21 cellular contexts compared by ENCODE assay signal in the genomic region with DNA sequence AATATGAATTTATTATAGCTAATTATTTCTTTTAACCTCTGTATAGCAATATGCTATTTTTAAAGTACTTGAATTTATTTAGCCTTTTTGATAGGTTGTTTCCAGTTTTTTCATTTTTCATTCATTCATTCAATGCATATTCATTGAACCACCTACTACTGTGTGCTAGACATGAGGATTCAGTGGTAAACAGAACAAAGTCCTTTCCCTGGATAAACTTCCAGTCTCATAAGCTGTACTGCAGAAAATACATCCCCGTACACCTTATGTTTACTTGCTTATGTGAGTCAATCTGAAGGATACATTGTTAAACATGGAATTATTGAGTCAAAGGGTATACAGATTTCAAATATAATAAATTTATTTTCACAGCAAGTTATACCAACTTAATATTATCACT. TPM values are rescaled to one million over a fixed set of nuclear protein-coding genes. Genes with fewer than 3 reads are reported as not detected.
DNase-seq lines count a peak whose midpoint lies in the region; ATAC-seq, FAIRE-seq and TF ChIP-seq lines count a peak whose summit lies in the region.
"Had no signal": no experiment of that assay in that cellular context is flagged by ENCODE, and none has a peak within 500 bp of the region (broad histone marks: within the 10 kb centered on the region; RNA-seq: fewer than 3 reads in every experiment).

No MANE protein-coding gene starts in this region.

- ATAC-seq in PC-3: peak; percentile 58
- peak; percentile 98 for ATAC-seq in HepG2
- no peak for ATAC-seq in activated CD4-positive, alpha-beta T cell treated with anti-CD3 and anti-CD28 coated beads for 36 hours
- ATAC-seq: CD8-positive, alpha-beta T cell had no signal

- TF ChIP-seq EP300 in HepG2 (IDR thresholded peaks at IDR 0.05; ENCODE audit: low read depth in 2 of 2, low read length in 2 of 2) (no peak), HepG2 (CRISPR knock-in tag; IDR thresholded peaks at IDR 0.05; ENCODE audit: borderline replicate concordance) (no peak)

- H3K79me2 ChIP-seq in PC-3 (ENCODE audit: low read length) (no peaks in the 10 kb centered on the region), keratinocyte (ENCODE audit: control insufficient read depth, insufficient read depth, low read length) (no peaks in the 10 kb centered on the region), HepG2 (ENCODE audit: insufficient read depth, low read length) (no peaks in the 10 kb centered on the region)

- no peaks in the 10 kb centered on the region for H3K27me3 Mint-ChIP-seq in activated CD4-positive, alpha-beta T cell treated with anti-CD3 and anti-CD28 coated beads for 36 hours
- H3K27me3 Mint-ChIP-seq: B cell; CD4-positive, CD25-positive, alpha-beta regulatory T cell had no signal

- CTCF ChIA-PET in PC-3 (lab: Charles Lee) (no interaction called here), HepG2 (lab: Yijun Ruan, JAX; ENCODE audit: low intra/inter-chr PET ratio, low total read pairs) (no interaction called here)
- CTCF ChIA-PET in activated CD4-positive, alpha-beta T cell treated with anti-CD3 and anti-CD28 coated beads for 36 hours (lab: Charles Lee): interaction anchor here (0.9 to 1.1 kb wide), 3 partner anchors 12 to 20 kb away, joined by 3 to 4 read pairs (median 3); no protein-coding TSS in a partner anchor

- H2AFZ ChIP-seq in PC-3 (ENCODE audit: low read length) (no peak overlapping the region), keratinocyte (ENCODE audit: control insufficient read depth, low read length) (no peak overlapping the region), HepG2 (ENCODE audit: low read length) (no peak overlapping the region)

- TF ChIP-seq RAD21 in HepG2 (CRISPR knock-in tag; IDR thresholded peaks at IDR 0.05): no peak

- no peak overlapping the region for H3K4me2 ChIP-seq in PC-3 (ENCODE audit: low read length)
- no peak overlapping the region for H3K4me2 ChIP-seq in keratinocyte (ENCODE audit: control insufficient read depth, extremely low read depth, insufficient read depth, low read depth, low read length)
- 0 out of 2 replicates have a peak overlapping the region, but pooled peaks have one; percentile 2 for H3K4me2 ChIP-seq in HepG2 (ENCODE audit: low read depth, low read length)
- H3K4me2 ChIP-seq: BLaER1 had no signal

- H3K9me1 ChIP-seq in keratinocyte (ENCODE audit: control insufficient read depth, extremely low read depth, insufficient read depth, low read length): no peaks in the 10 kb centered on the region

- FAIRE-seq in keratinocyte (lab: Jason Lieb, UNC) (peak; percentile 67), HepG2 (lab: Jason Lieb, UNC) (peak; percentile 63), small intestine (lab: Jason Lieb, UNC) (no peak)
- FAIRE-seq: GM12892, H54 had no signal

- no peak for TF ChIP-seq POLR2A in HepG2 (IDR thresholded peaks at IDR 0.05; ENCODE audit: insufficient read depth in 1 of 2, low read depth in 2 of 2, low read length in 2 of 2)
- no peak for TF ChIP-seq POLR2A in esophagus squamous epithelium (IDR thresholded peaks at IDR 0.05)

- dilution Hi-C loops in keratinocyte (cut with MboI; ENCODE audit: extremely low pct_ligation_motif_present, low sequenced_read_pairs): no loop called here

- no peaks in the 10 kb centered on the region for H3K27me3 ChIP-seq in PC-3 (ENCODE audit: low read length)
- H3K27me3 ChIP-seq in keratinocyte (ENCODE audit: control insufficient read depth, extremely low read depth, insufficient read depth, low read length): no peaks in the 10 kb centered on the region
- H3K27me3 ChIP-seq in HepG2 (ENCODE audit: control insufficient read depth in 1 of 2, insufficient read depth in 2 of 2, low read length in 2 of 2): no peaks in the 10 kb centered on the region
- H3K27me3 ChIP-seq in small intestine (ENCODE audit: control insufficient read depth in 2 of 2, insufficient read depth in 2 of 2, low read length in 2 of 2): no peaks in the 10 kb centered on the region
- no peaks in the 10 kb centered on the region for H3K27me3 ChIP-seq in esophagus squamous epithelium
- H3K27me3 ChIP-seq: BLaER1 had no signal

- in situ Hi-C loops in HepG2 (cut with HindIII; ENCODE audit: extremely low pct_ligation_motif_present, low pct_unique_long_range_greater_than_20kb): no loop called here

- H4K20me1 ChIP-seq in PC-3 (ENCODE audit: low read length): no peaks in the 10 kb centered on the region
- no peaks in the 10 kb centered on the region for H4K20me1 ChIP-seq in keratinocyte (ENCODE audit: control insufficient read depth, extremely low read depth, insufficient read depth, low read length)
- no peaks in the 10 kb centered on the region for H4K20me1 ChIP-seq in HepG2 (ENCODE audit: insufficient read depth, low read length)
- H4K20me1 ChIP-seq: BLaER1 had no signal

- no peak overlapping the region for H3K27ac Mint-ChIP-seq in activated CD4-positive, alpha-beta T cell treated with anti-CD3 and anti-CD28 coated beads for 36 hours
- H3K27ac Mint-ChIP-seq: B cell; CD4-positive, CD25-positive, alpha-beta regulatory T cell; CD8-positive, alpha-beta T cell; HFFc6 had no signal

- intact Hi-C loops in PC-3 (cut with micrococcal nuclease): no loop called here
- intact Hi-C loops in HepG2 (cut with micrococcal nuclease; ENCODE audit: unreplicated experiment): no loop called here
- intact Hi-C loops in esophagus squamous epithelium (cut with DNase I): no loop called here
- intact Hi-C loops in activated CD4-positive, alpha-beta T cell treated with anti-CD3 and anti-CD28 coated beads for 36 hours (cut with DNase I, micrococcal nuclease): no loop called here

- TF ChIP-seq CTCF in PC-3 (conservative IDR thresholded peaks at IDR 0.05; ENCODE audit: low read depth, low read length) (no peak), keratinocyte (optimal IDR thresholded peaks at IDR 0.05 in 1 of 3, IDR thresholded peaks at IDR 0.05 in 1 of 3, conservative IDR thresholded peaks at IDR 0.05 in 1 of 3; ENCODE audit: extremely low read depth in 1 of 3, insufficient read depth in 2 of 3, low read length in 3 of 3) (no peak), HepG2 (CRISPR knock-in tag; IDR thresholded peaks at IDR 0.05) (no peak), esophagus squamous epithelium (IDR thresholded peaks at IDR 0.05) (no peak)

- H3K27ac ChIP-seq in PC-3 (ENCODE audit: low read length) (no peak overlapping the region), keratinocyte (ENCODE audit: control insufficient read depth, insufficient read depth, low read length) (no peak overlapping the region), HepG2 (ENCODE audit: extremely low read length, insufficient read depth, low read length) (no peak overlapping the region), small intestine (ENCODE audit: low read depth in 1 of 2, low read length in 1 of 2) (no peak overlapping the region), esophagus squamous epithelium (no peak overlapping the region)
- H3K27ac ChIP-seq: 22Rv1, BLaER1, C4-2B had no signal

- no peak overlapping the region for H3K4me3 Mint-ChIP-seq in activated CD4-positive, alpha-beta T cell treated with anti-CD3 and anti-CD28 coated beads for 36 hours
- H3K4me3 Mint-ChIP-seq: B cell; CD4-positive, CD25-positive, alpha-beta regulatory T cell; CD8-positive, alpha-beta T cell; HFFc6 had no signal

- H3K4me1 ChIP-seq in PC-3 (ENCODE audit: insufficient read depth, low read length) (peaks cover 8% of the 10 kb centered on the region; the same call in 1 of the 2 replicates), keratinocyte (ENCODE audit: control insufficient read depth, extremely low read depth, insufficient read depth, low read length) (no peaks in the 10 kb centered on the region), HepG2 (ENCODE audit: insufficient read depth, low read length) (peaks cover 18% of the 10 kb centered on the region), small intestine (ENCODE audit: control insufficient read depth in 2 of 2, insufficient read depth in 1 of 2, low read depth in 1 of 2, low read length in 1 of 2) (no peaks in the 10 kb centered on the region), esophagus squamous epithelium (no peaks in the 10 kb centered on the region)
- H3K4me1 ChIP-seq: BLaER1, Caco-2, HAP-1 had no signal

- H3K9me3 ChIP-seq in PC-3 (ENCODE audit: low read length): no peaks in the 10 kb centered on the region
- no peaks in the 10 kb centered on the region for H3K9me3 ChIP-seq in keratinocyte (ENCODE audit: control insufficient read depth, low read depth, low read length)
- H3K9me3 ChIP-seq in HepG2 (ENCODE audit: low read length): no peaks in the 10 kb centered on the region
- H3K9me3 ChIP-seq in small intestine (ENCODE audit: control insufficient read depth, low read depth): no peaks in the 10 kb centered on the region
- H3K9me3 ChIP-seq in esophagus squamous epithelium: no peaks in the 10 kb centered on the region
- H3K9me3 ChIP-seq: BLaER1, Caco-2, HAP-1 had no signal

- H3K9me3 Mint-ChIP-seq in activated CD4-positive, alpha-beta T cell treated with anti-CD3 and anti-CD28 coated beads for 36 hours (ENCODE audit: low read depth): no peaks in the 10 kb centered on the region
- H3K9me3 Mint-ChIP-seq: CD4-positive, CD25-positive, alpha-beta regulatory T cell; CD8-positive, alpha-beta T cell; HFFc6 had no signal

- no peak overlapping the region for H3K4me3 ChIP-seq in PC-3 (ENCODE audit: low read length)
- H3K4me3 ChIP-seq in keratinocyte (ENCODE audit: control insufficient read depth in 2 of 3, extremely low read depth in 1 of 3, insufficient read depth in 2 of 3, low read depth in 1 of 3, low read length in 3 of 3): no peak overlapping the region
- no peak overlapping the region for H3K4me3 ChIP-seq in HepG2 (replicated peaks in 1 of 3; ENCODE audit: insufficient read depth in 1 of 3, low read depth in 2 of 3, low read length in 3 of 3)
- no peak overlapping the region for H3K4me3 ChIP-seq in small intestine (ENCODE audit: low read depth in 1 of 2, low read length in 2 of 2)
- no peak overlapping the region for H3K4me3 ChIP-seq in esophagus squamous epithelium
- H3K4me3 ChIP-seq: BLaER1, HAP-1 had no signal

- POLR2A ChIA-PET in PC-3 (lab: Charles Lee; ENCODE audit: unreplicated experiment) (no interaction called here), HepG2 (lab: Yijun Ruan, JAX) (interaction anchor here (1.1 kb wide), 1 partner anchor 22 kb away, joined by 3 read pairs; a partner anchor contains a TSS)
- POLR2A ChIA-PET in activated CD4-positive, alpha-beta T cell treated with anti-CD3 and anti-CD28 coated beads for 36 hours (lab: Charles Lee): interaction anchor here (0.6 kb wide), 1 partner anchor 243 kb away, joined by 3 read pairs; no protein-coding TSS in a partner anchor

- H3F3A ChIP-seq in PC-3 (ENCODE audit: low read length, unreplicated experiment): no peaks in the 10 kb centered on the region

- H3K9ac ChIP-seq in PC-3 (ENCODE audit: low read length) (no peak overlapping the region), keratinocyte (ENCODE audit: control insufficient read depth, extremely low read depth, insufficient read depth, low read length) (no peak overlapping the region), HepG2 (ENCODE audit: insufficient read depth, low read depth, low read length) (no peak overlapping the region)
- H3K9ac ChIP-seq: BLaER1 had no signal

- H3K36me3 ChIP-seq in PC-3 (ENCODE audit: low read depth, low read length): no peaks in the 10 kb centered on the region
- H3K36me3 ChIP-seq in keratinocyte (ENCODE audit: control insufficient read depth in 2 of 2, extremely low read depth in 1 of 2, insufficient read depth in 2 of 2, low read length in 2 of 2): no peaks in the 10 kb centered on the region
- 0 out of 5 replicates have a peak, but pooled peaks cover 0 to 7% of the 10 kb centered on the region in 2 experiments for H3K36me3 ChIP-seq in HepG2 (replicated peaks in 1 of 2; ENCODE audit: control insufficient read depth in 1 of 2, insufficient read depth in 2 of 2, low read length in 2 of 2)
- H3K36me3 ChIP-seq in small intestine (ENCODE audit: control insufficient read depth in 2 of 2, insufficient read depth in 2 of 2, low read length in 2 of 2): peaks cover 0 to 2% of the 10 kb centered on the region in 2 donors
- peaks cover 0 to 47% (median 0%) of the 10 kb centered on the region in 3 donors for H3K36me3 ChIP-seq in esophagus squamous epithelium
- H3K36me3 ChIP-seq: BLaER1 had no signal

- BruUV-seq in PC-3 (replicated peaks; lab: Mats Ljungman, UMichigan) (no TSS peak), HepG2 (replicated peaks; lab: Mats Ljungman, UMichigan) (no TSS peak)

- WGBS in HepG2 (ENCODE audit: low lambda C conversion rate): 4% methylated on average over 1 of the region's 1 CpG
- 44 to 78% (median 58%) methylated on average over 1 of the region's 1 CpG for WGBS in small intestine, 3 donors
- WGBS in esophagus squamous epithelium, 2 donors: 85 to 96% methylated on average over 1 of the region's 1 CpG

- peaks cover 8% of the 10 kb centered on the region for H3K36me3 Mint-ChIP-seq in activated CD4-positive, alpha-beta T cell treated with anti-CD3 and anti-CD28 coated beads for 36 hours (ENCODE audit: low read depth)

- no peaks in the 10 kb centered on the region for H3K4me1 Mint-ChIP-seq in activated CD4-positive, alpha-beta T cell treated with anti-CD3 and anti-CD28 coated beads for 36 hours
- H3K4me1 Mint-ChIP-seq: B cell; CD4-positive, CD25-positive, alpha-beta regulatory T cell had no signal

- no peaks in the 10 kb centered on the region for H3K9me2 ChIP-seq in PC-3 (replicated peaks; ENCODE audit: low read length)

- no peak for DNase-seq in PC-3
- DNase-seq in keratinocyte (ENCODE audit: low read depth, low spot score): no peak
- DNase-seq in HepG2 (ENCODE audit: low spot score): peak; percentile 64
- DNase-seq in small intestine: peak; percentile 18
- DNase-seq in esophagus squamous epithelium (lab: John Stamatoyannopoulos, UW): no peak
- no peak for DNase-seq in activated CD4-positive, alpha-beta T cell treated with anti-CD3 and anti-CD28 coated beads for 36 hours
- no peak for DNase-seq in activated gamma-delta T cell (lab: John Stamatoyannopoulos, UW)
- DNase-seq: Caco-2; CD4-positive, CD25-positive, alpha-beta regulatory T cell; CD8-positive, alpha-beta T cell; DMS153; DND-41; GOT3; HFFc6 had no signal

RNA-seq across cellular contexts. Expression of a gene that starts 21.9 kb away (rescaled TPM):
- total RNA-seq in PC-3 (2014; rRNA removed) (8.7 and 9.8 TPM in 2 replicates), HepG2 (2016; rRNA removed; fragmentation: Illumina TruSeq; extraction: Trizol) (13.1 and 28.0 TPM in 2 replicates), esophagus squamous epithelium (10 to 100 TPM; 12.3 to 43.5 (median 20.6) TPM)
- polyA plus RNA-seq in keratinocyte (5.6 to 8.2 TPM (median 6.1 TPM) in 3 replicates), HepG2 (2011; rRNA removed) (3.9 and 4.3 TPM in 2 replicates), small intestine (1 to 10 TPM; 5.9 to 8.5 (median 7.8) TPM)
- polyA plus RNA-seq in keratinocyte (2011; ENCODE audit: low read depth): 7.3 TPM
- polyA plus RNA-seq in keratinocyte (2011; cell fraction: cytosol; rRNA removed): 3.4 and 6.3 TPM in 2 replicates
- polyA plus RNA-seq in keratinocyte (2011; cell fraction: nucleus; rRNA removed): 8.9 and 11.9 TPM in 2 replicates
- polyA plus RNA-seq in keratinocyte (2012; ENCODE audit: low replicate concordance): 4.8 and 8.8 TPM in 2 replicates
- polyA minus RNA-seq in keratinocyte: 3.6 to 25.4 TPM (median 13.2 TPM) in 3 replicates
- 6.3 TPM for polyA minus RNA-seq in keratinocyte (2011; cell fraction: cytosol; rRNA and poly(A)+ RNA removed)
- 12.6 and 23.3 TPM in 2 replicates for polyA minus RNA-seq in keratinocyte (2011; cell fraction: nucleus; rRNA and poly(A)+ RNA removed)
- total RNA-seq in HepG2 (2016; cell fraction: cytosol; rRNA removed; fragmentation: Illumina TruSeq; extraction: Trizol; ENCODE audit: low read depth): 1.1 and 1.9 TPM in 2 replicates
- 12.5 and 27.4 TPM in 2 replicates for total RNA-seq in HepG2 (2016; cell fraction: insoluble cytoplasmic fraction; rRNA removed; fragmentation: Illumina TruSeq; extraction: Trizol)
- 4.2 and 4.7 TPM in 2 replicates for total RNA-seq in HepG2 (2016; cell fraction: membrane; rRNA removed; fragmentation: Illumina TruSeq; extraction: Trizol)
- total RNA-seq in HepG2 (2016; cell fraction: nucleus; rRNA removed; fragmentation: Illumina TruSeq; extraction: Trizol): 15.4 and 17.3 TPM in 2 replicates
- 1.2 and 2.1 TPM in 2 replicates for polyA plus RNA-seq in HepG2 (2011; cell fraction: cytosol; rRNA removed)
- 6.2 and 7.1 TPM in 2 replicates for polyA plus RNA-seq in HepG2 (2011; cell fraction: nucleus; rRNA removed)
- 7.7 and 9.8 TPM in 2 replicates for polyA plus RNA-seq in HepG2 (2012)
- 0.58 and 0.61 TPM in 2 replicates for polyA plus RNA-seq in HepG2 (2016; cell fraction: cytosol; fragmentation: Illumina TruSeq; extraction: Trizol; ENCODE audit: low read depth)
- polyA plus RNA-seq in HepG2 (2016; cell fraction: insoluble cytoplasmic fraction; fragmentation: Illumina TruSeq; extraction: Trizol; ENCODE audit: low read depth): 13.4 and 15.7 TPM in 2 replicates
- 1.3 and 1.5 TPM in 2 replicates for polyA plus RNA-seq in HepG2 (2016; cell fraction: membrane; fragmentation: Illumina TruSeq; extraction: Trizol; ENCODE audit: low read depth)
- 17.2 and 17.6 TPM in 2 replicates for polyA plus RNA-seq in HepG2 (2016; cell fraction: nucleus; fragmentation: Illumina TruSeq; extraction: Trizol; ENCODE audit: insufficient read depth, low read depth)
- 5.1 and 7.4 TPM in 2 replicates for polyA minus RNA-seq in HepG2 (2011; rRNA and poly(A)+ RNA removed; ENCODE audit: low replicate concordance)
- 8.9 TPM in 2 replicates for polyA minus RNA-seq in HepG2 (2011; cell fraction: cytosol; rRNA and poly(A)+ RNA removed)
- 19.3 and 22.3 TPM in 2 replicates for polyA minus RNA-seq in HepG2 (2011; cell fraction: nucleus; rRNA and poly(A)+ RNA removed)
- total RNA-seq in activated CD4-positive, alpha-beta T cell treated with anti-CD3 and anti-CD28 coated beads for 36 hours: 10 to 100 TPM; 14.6 to 18.3 TPM

Comparison
In these comparisons a context has a peak if more than half of its experiments do, and no peak if none do; other contexts are left out.
1. DNase-seq: peak in HepG2 (single experiment) and small intestine (single experiment); none in PC-3 (single experiment), keratinocyte (single experiment), esophagus squamous epithelium (single experiment), activated CD4-positive, alpha-beta T cell treated with anti-CD3 and anti-CD28 coated beads for 36 hours (single experiment) and activated gamma-delta T cell (single experiment).